In genomic region chr1:33344896-33345295, GRCh38 we compare ENCODE assay signal across 17 cellular contexts. TPM values are rescaled to one million over a fixed set of nuclear protein-coding genes. Genes with fewer than 3 reads are reported as not detected.
DNase-seq lines count a peak whose midpoint lies in the region; ATAC-seq and TF ChIP-seq lines count a peak whose summit lies in the region.
"Had no signal": no experiment of that assay in that cellular context is flagged by ENCODE, and none has a peak within 500 bp of the region (broad histone marks: within the 10 kb centered on the region; RNA-seq: fewer than 3 reads in every experiment).

No MANE protein-coding gene starts in this region.

- H3K27ac ChIP-seq in A673 (ENCODE audit: low read depth, low read length, poor library complexity, severe bottlenecking) (peak overlapping the region; percentile 6), rectal smooth muscle tissue (ENCODE audit: low read depth, low read length) (peak overlapping the region; percentile 15)
- H3K27ac ChIP-seq: KMS-11 had no signal

- H3K27me3 Mint-ChIP-seq in T-helper 17 cell: no peaks in the 10 kb centered on the region
- H3K27me3 Mint-ChIP-seq: activated naive CD8-positive, alpha-beta T cell treated with anti-CD3 and anti-CD28 coated beads for 36 hours; naive thymus-derived CD4-positive, alpha-beta T cell; stimulated activated naive CD8-positive, alpha-beta T cell treated with anti-CD3 and anti-CD28 coated beads, Interleukin-15, Interleukin-2, amounts not matched to agents 100 ng/mL and 50 ng/mL, for 24 hours had no signal

- POLR2A ChIA-PET in A673 (lab: Charles Lee; ENCODE audit: low non-redundant PET): no interaction called here

- H3K27ac Mint-ChIP-seq in T-helper 17 cell: peak overlapping the region; percentile 37
- H3K27ac Mint-ChIP-seq: activated naive CD8-positive, alpha-beta T cell treated with anti-CD3 and anti-CD28 coated beads for 36 hours; naive thymus-derived CD4-positive, alpha-beta T cell; stimulated activated naive CD8-positive, alpha-beta T cell treated with anti-CD3 and anti-CD28 coated beads, Interleukin-15, Interleukin-2, amounts not matched to agents 100 ng/mL and 50 ng/mL, for 24 hours had no signal

- no TSS peak for BruUV-seq in A673 (replicated peaks; lab: Mats Ljungman, UMichigan)

- CTCF ChIA-PET in A673 (lab: Charles Lee): no interaction called here

- H3K36me3 Mint-ChIP-seq in T-helper 17 cell (ENCODE audit: low read depth): peaks cover 4% of the 10 kb centered on the region

- intact Hi-C loops in A673 (cut with micrococcal nuclease; ENCODE audit: unreplicated experiment): no loop called here

- H3K9ac ChIP-seq in rectal smooth muscle tissue (ENCODE audit: low read length): no peak overlapping the region
- H3K9ac ChIP-seq: KMS-11 had no signal

- H3K4me3 ChIP-seq in A673 (ENCODE audit: low read depth, low read length, poor library complexity, severe bottlenecking) (no peak overlapping the region), rectal smooth muscle tissue (ENCODE audit: low read length) (no peak overlapping the region)

- peaks cover 32% of the 10 kb centered on the region for H3K4me1 Mint-ChIP-seq in T-helper 17 cell

- no peaks in the 10 kb centered on the region for H3K27me3 ChIP-seq in A673 (replicated peaks; ENCODE audit: insufficient read depth, low read depth, low read length, poor library complexity)
- H3K27me3 ChIP-seq in rectal smooth muscle tissue (ENCODE audit: control insufficient read depth, insufficient read depth, low read length): no peaks in the 10 kb centered on the region

- peaks cover 10% of the 10 kb centered on the region for H3K36me3 ChIP-seq in A673 (ENCODE audit: insufficient read depth, low read length, poor library complexity, severe bottlenecking)
- no peaks in the 10 kb centered on the region for H3K36me3 ChIP-seq in rectal smooth muscle tissue (ENCODE audit: control insufficient read depth, insufficient read depth, low read length)

- no peak for TF ChIP-seq CTCF in A673 (conservative IDR thresholded peaks at IDR 0.05; ENCODE audit: low read depth, low read length)

- ATAC-seq in T-helper 17 cell (no peak), HG02642 (IDR thresholded peaks at IDR 0.05; ENCODE audit: poor library complexity, unreplicated experiment) (no peak)
- ATAC-seq: naive thymus-derived CD4-positive, alpha-beta T cell had no signal

- DNase-seq in A673 (ENCODE audit: low spot score): no peak
- no peak for DNase-seq in T-helper 17 cell
- DNase-seq in fibroblast of peridontal ligament (ENCODE audit: extremely low read depth): peak; percentile 56
- DNase-seq in AG08395 (ENCODE audit: low spot score): no peak
- no peak for DNase-seq in foreskin melanocyte
- DNase-seq in COLO829 (ENCODE audit: low spot score): no peak
- DNase-seq: activated naive CD8-positive, alpha-beta T cell treated with anti-CD3 and anti-CD28 coated beads for 36 hours; effector CD4-positive, alpha-beta T cell; naive thymus-derived CD4-positive, alpha-beta T cell; NCI-H2081 treated with DMSO at 0.1 percent for 48 hours; stimulated activated CD4-positive, alpha-beta T cell treated with anti-CD3 and anti-CD28 coated beads, Interleukin-2, amount 100 ng/mL, for 48 hours had no signal

- H3K4me1 ChIP-seq in A673 (ENCODE audit: insufficient read depth, low read length, poor library complexity, severe bottlenecking) (peaks cover 72% of the 10 kb centered on the region), rectal smooth muscle tissue (ENCODE audit: control insufficient read depth, insufficient read depth, low read length) (peaks cover 69% of the 10 kb centered on the region)

- no peaks in the 10 kb centered on the region for H3K9me3 ChIP-seq in A673 (ENCODE audit: low read depth, low read length, poor library complexity, severe bottlenecking)
- H3K9me3 ChIP-seq in T-helper 17 cell (ENCODE audit: control insufficient read depth, low read length, poor library complexity, severe bottlenecking): no peaks in the 10 kb centered on the region

- no peak overlapping the region for H3K4me3 Mint-ChIP-seq in T-helper 17 cell
- H3K4me3 Mint-ChIP-seq: activated naive CD8-positive, alpha-beta T cell treated with anti-CD3 and anti-CD28 coated beads for 36 hours; stimulated activated naive CD8-positive, alpha-beta T cell treated with anti-CD3 and anti-CD28 coated beads, Interleukin-15, Interleukin-2, amounts not matched to agents 100 ng/mL and 50 ng/mL, for 24 hours had no signal

RNA-seq across cellular contexts. Expression of gene A3GALT2, which starts 24.0 kb away (rescaled TPM):
- 0.39 TPM in 1 of 2 replicates, not detected in the other for total RNA-seq in A673 (2021)
- total RNA-seq in T-helper 17 cell: under 1 TPM in 1 of 2 donors, not detected in 1; 0.37 TPM
- total RNA-seq: activated CD8-positive, alpha-beta memory T cell treated with anti-CD3 and anti-CD28 coated beads for 36 hours; activated naive CD8-positive, alpha-beta T cell treated with anti-CD3 and anti-CD28 coated beads for 36 hours; naive thymus-derived CD4-positive, alpha-beta T cell; T-helper 2 cell treated with Interferon-gamma antibody and Interleukin-4, amounts not matched to agents 100 ng/mL and 5 ng/mL, for 36 hours had no signal
